14 cellular contexts compared by ENCODE assay signal in the genomic region with DNA sequence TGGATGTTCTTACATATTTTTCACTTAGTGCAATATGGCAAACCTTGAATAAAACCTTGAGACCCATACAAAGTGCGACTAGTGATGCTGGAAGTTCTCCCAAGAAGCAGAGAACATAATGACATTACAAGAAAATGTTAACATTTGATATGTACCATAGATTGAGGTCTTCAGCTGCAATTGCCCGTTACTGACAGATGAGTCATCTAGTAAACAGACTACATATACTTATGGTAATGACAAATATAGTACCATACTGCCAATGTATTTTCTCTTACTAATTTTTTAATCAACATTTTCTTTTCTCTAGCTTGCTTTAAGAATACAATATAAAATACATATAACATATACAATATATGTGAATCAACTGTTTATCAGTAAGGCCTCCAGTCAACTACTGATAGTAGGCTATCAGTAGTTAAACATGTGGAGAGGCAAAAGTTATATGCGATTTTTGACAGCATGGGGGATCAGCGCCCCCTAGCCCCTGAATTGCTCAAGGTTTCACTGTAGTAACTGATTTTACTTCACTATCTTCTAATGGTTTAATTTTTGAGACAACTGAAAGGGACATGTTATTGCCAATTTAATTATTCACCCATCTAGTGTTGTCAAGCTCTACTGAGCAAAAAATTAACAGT.
DNase-seq lines count a peak whose midpoint lies in the region; ATAC-seq and TF ChIP-seq lines count a peak whose summit lies in the region.
"Had no signal": no experiment of that assay in that cellular context is flagged by ENCODE, and none has a peak within 500 bp of the region (broad histone marks: within the 10 kb centered on the region; RNA-seq: fewer than 3 reads in every experiment).

No MANE protein-coding gene starts in this region.

- H3K27me3 Mint-ChIP-seq in neural crest cell (ENCODE audit: low read depth), result no peaks in the 10 kb centered on the region
- no peaks in the 10 kb centered on the region for H3K27me3 Mint-ChIP-seq in activated T-cell treated with anti-CD3 and anti-CD28 coated beads, Interleukin-2, amount 50 U/mL, for 4 hours (ENCODE audit: low read depth)
- H3K27me3 Mint-ChIP-seq: activated naive CD4-positive, alpha-beta T cell treated with anti-CD3 and anti-CD28 coated beads, Interleukin-2, amount 50 U/mL, for 24 hours had no signal

- H3K4me1 Mint-ChIP-seq in neural crest cell, result peaks cover 3% of the 10 kb centered on the region
- H3K4me1 Mint-ChIP-seq in activated T-cell treated with anti-CD3 and anti-CD28 coated beads, Interleukin-2, amount 50 U/mL, for 4 hours (ENCODE audit: low read depth), result no peaks in the 10 kb centered on the region
- H3K4me1 Mint-ChIP-seq: activated naive CD4-positive, alpha-beta T cell treated with anti-CD3 and anti-CD28 coated beads, Interleukin-2, amount 50 U/mL, for 24 hours had no signal

- peaks cover 5% of the 10 kb centered on the region for H3K9me3 Mint-ChIP-seq in neural crest cell
- H3K9me3 Mint-ChIP-seq in activated T-cell treated with anti-CD3 and anti-CD28 coated beads, Interleukin-2, amount 50 U/mL, for 4 hours, result peaks cover 5% of the 10 kb centered on the region
- H3K9me3 Mint-ChIP-seq: activated naive CD4-positive, alpha-beta T cell treated with anti-CD3 and anti-CD28 coated beads, Interleukin-2, amount 50 U/mL, for 24 hours had no signal

- peak; percentile 4 for DNase-seq in NCI-H82 (lab: John Stamatoyannopoulos, UW)
- no peak for DNase-seq in NCI-H82 treated with DMSO at 0.1 percent for 48 hours (lab: John Stamatoyannopoulos, UW; ENCODE audit: unreplicated experiment)
- peak; percentile 18 for DNase-seq in MV-4-11 (lab: John Stamatoyannopoulos, UW)
- DNase-seq in amniotic epithelial cell (ENCODE audit: low read depth), result peak; percentile 7
- DNase-seq in neural crest cell (ENCODE audit: low read depth, low spot score), result no peak
- no peak for DNase-seq in NCI-H226
- no peak for DNase-seq in mesenteric fat pad (ENCODE audit: low spot score)
- no peak for DNase-seq in activated T-cell treated with anti-CD3 and anti-CD28 coated beads, Interleukin-2, amount 50 U/mL, for 4 hours
- DNase-seq: activated CD4-positive, alpha-beta T cell treated with anti-CD3 and anti-CD28 coated beads, Interleukin-2, amount 50 U/mL, for 4 hours; IMR-90; mammary epithelial cell; NCI-H2171 treated with DMSO at 0.1 percent for 48 hours; stimulated activated CD4-positive, alpha-beta T cell treated with anti-CD3 and anti-CD28 coated beads, Interleukin-4, amount 100 ng/mL, for 1 hour had no signal

- ATAC-seq in activated T-cell treated with anti-CD3 and anti-CD28 coated beads, Interleukin-2, amount 50 U/mL, for 4 hours, result no peak

- no peaks in the 10 kb centered on the region for H3K36me3 Mint-ChIP-seq in neural crest cell (ENCODE audit: low read depth)
- no peaks in the 10 kb centered on the region for H3K36me3 Mint-ChIP-seq in activated T-cell treated with anti-CD3 and anti-CD28 coated beads, Interleukin-2, amount 50 U/mL, for 4 hours (ENCODE audit: insufficient read depth)
- H3K36me3 Mint-ChIP-seq: activated naive CD4-positive, alpha-beta T cell treated with anti-CD3 and anti-CD28 coated beads, Interleukin-2, amount 50 U/mL, for 24 hours had no signal

- peak; percentile 42 for TF ChIP-seq CTCF in neural crest cell (conservative IDR thresholded peaks at IDR 0.05)

- H3K4me3 Mint-ChIP-seq in neural crest cell, result no peak overlapping the region
- no peak overlapping the region for H3K4me3 Mint-ChIP-seq in activated T-cell treated with anti-CD3 and anti-CD28 coated beads, Interleukin-2, amount 50 U/mL, for 4 hours
- H3K4me3 Mint-ChIP-seq: activated naive CD4-positive, alpha-beta T cell treated with anti-CD3 and anti-CD28 coated beads, Interleukin-2, amount 50 U/mL, for 24 hours had no signal

- H3K27ac Mint-ChIP-seq in neural crest cell (ENCODE audit: unreplicated experiment), result no peak overlapping the region
- H3K27ac Mint-ChIP-seq: activated naive CD4-positive, alpha-beta T cell treated with anti-CD3 and anti-CD28 coated beads, Interleukin-2, amount 50 U/mL, for 24 hours had no signal

Comparison
In these comparisons a context has a peak if more than half of its experiments do, and no peak if none do; other contexts are left out.
1. DNase-seq: peak in NCI-H82 (single experiment), MV-4-11 (single experiment) and amniotic epithelial cell (single experiment); none in NCI-H82 treated with DMSO at 0.1 percent for 48 hours (single experiment), neural crest cell (single experiment), NCI-H226 (single experiment), mesenteric fat pad (single experiment) and activated T-cell treated with anti-CD3 and anti-CD28 coated beads, Interleukin-2, amount 50 U/mL, for 4 hours (single experiment).